Comparison of ENCODE assay signal across 1 cellular context in genomic region chr5:126628102-126628501, GRCh38.
TF ChIP-seq lines count a peak whose summit lies in the region.

No MANE protein-coding gene starts in this region.

TF ChIP-seq in WTC11, 78 proteins besides CTCF, POLR2A, EP300 and RAD21 (continued from another document):
- no peak for TF ChIP-seq AFF4 (CRISPR knock-in tag; IDR thresholded peaks at IDR 0.05; ENCODE audit: borderline replicate concordance)
- no peak for TF ChIP-seq STAT6 (CRISPR knock-in tag; conservative IDR thresholded peaks at IDR 0.05; ENCODE audit: low read depth)
- no peak for TF ChIP-seq ZBTB43 (CRISPR knock-in tag; IDR thresholded peaks at IDR 0.05)
- TF ChIP-seq MLX (CRISPR knock-in tag; IDR thresholded peaks at IDR 0.05) = no peak
- TF ChIP-seq ZNF532 (CRISPR knock-in tag; IDR thresholded peaks at IDR 0.05; ENCODE audit: borderline replicate concordance) = no peak
- TF ChIP-seq NFATC4 (CRISPR knock-in tag; IDR thresholded peaks at IDR 0.05) = no peak
TF ChIP-seq in WTC11: peak in this region for 0.
